Comparison of ENCODE assay signal across 12 cellular contexts in the genomic region with DNA sequence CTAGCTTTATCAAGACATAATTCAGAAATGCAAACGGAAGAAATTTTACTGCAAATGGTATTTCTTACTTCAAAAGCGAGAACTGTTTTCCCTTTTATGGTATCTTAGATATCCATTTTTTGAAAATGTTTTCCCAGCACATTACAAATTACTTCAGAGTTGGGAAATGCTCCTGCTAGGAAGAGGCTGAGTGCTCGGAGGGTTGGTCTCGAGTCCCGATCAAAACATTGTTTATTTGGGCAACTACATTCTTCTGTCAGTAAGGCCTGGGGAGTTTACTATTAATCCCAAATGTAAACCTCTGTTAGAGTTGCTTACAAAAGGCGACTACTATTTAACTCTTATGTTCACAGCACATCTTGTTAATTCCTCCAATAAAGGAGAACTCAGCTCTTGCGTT.
DNase-seq lines count a peak whose midpoint lies in the region; ATAC-seq and TF ChIP-seq lines count a peak whose summit lies in the region.
"Had no signal": no experiment of that assay in that cellular context is flagged by ENCODE, and none has a peak within 500 bp of the region (broad histone marks: within the 10 kb centered on the region; RNA-seq: fewer than 3 reads in every experiment).

No MANE protein-coding gene starts in this region.

- H3K36me3 Mint-ChIP-seq in natural killer cell (no peaks in the 10 kb centered on the region), mesothelial cell of epicardium (no peaks in the 10 kb centered on the region)

- DNase-seq in HCEC 1CT: peak; percentile 45
- no peak for DNase-seq in colonic mucosa
- DNase-seq in natural killer cell: no peak
- no peak for DNase-seq in DMS153 (lab: John Stamatoyannopoulos, UW)
- no peak for DNase-seq in mesothelial cell of epicardium (ENCODE audit: low spot score in 2 of 2, unreplicated experiment in 2 of 2)
- DNase-seq in occipital lobe (lab: John Stamatoyannopoulos, UW): no peak
- DNase-seq: effector memory CD8-positive, alpha-beta T cell had no signal

- H3K79me2 ChIP-seq in ACC112 (ENCODE audit: control insufficient read depth, insufficient read depth, low read length, unreplicated experiment): no peaks in the 10 kb centered on the region

- peak overlapping the region; percentile 16 for H3K27ac ChIP-seq in ACC112 (ENCODE audit: low read depth, low read length)
- peak overlapping the region; percentile 40 for H3K27ac ChIP-seq in colonic mucosa
- H3K27ac ChIP-seq: BLaER1, VCaP had no signal

- no peak for TF ChIP-seq CTCF in colonic mucosa (IDR thresholded peaks at IDR 0.05)
- no peak for TF ChIP-seq CTCF in natural killer cell (IDR thresholded peaks at IDR 0.05)
- no peak for TF ChIP-seq CTCF in mesothelial cell of epicardium (IDR thresholded peaks at IDR 0.05; ENCODE audit: unreplicated experiment)

- peak overlapping the region in 1 of 2 donors; percentile 72 for H3K27ac Mint-ChIP-seq in natural killer cell
- H3K27ac Mint-ChIP-seq in mesothelial cell of epicardium: no peak overlapping the region

- H3K36me3 ChIP-seq in ACC112 (ENCODE audit: insufficient read depth, low read length) (no peaks in the 10 kb centered on the region), colonic mucosa (no peaks in the 10 kb centered on the region)
- H3K36me3 ChIP-seq: BLaER1, heart right ventricle had no signal

- H3K9me3 Mint-ChIP-seq in natural killer cell (no peaks in the 10 kb centered on the region), mesothelial cell of epicardium (no peaks in the 10 kb centered on the region)
- H3K9me3 Mint-ChIP-seq: effector memory CD8-positive, alpha-beta T cell had no signal

- H3K27me3 ChIP-seq in ACC112 (ENCODE audit: insufficient read depth, low read length): no peaks in the 10 kb centered on the region
- no peaks in the 10 kb centered on the region for H3K27me3 ChIP-seq in colonic mucosa
- H3K27me3 ChIP-seq: heart right ventricle had no signal

- no peaks in the 10 kb centered on the region for H3K9me3 ChIP-seq in colonic mucosa
- H3K9me3 ChIP-seq: BLaER1, heart right ventricle had no signal

- H2AFZ ChIP-seq in ACC112 (ENCODE audit: low read length, unreplicated experiment): peak overlapping the region; percentile 68

- ATAC-seq in natural killer cell (no peak), GM21528 (IDR thresholded peaks at IDR 0.05; ENCODE audit: low FRiP score, unreplicated experiment) (no peak)
- ATAC-seq: effector memory CD8-positive, alpha-beta T cell had no signal

- peaks cover 26 to 33% of the 10 kb centered on the region in 2 donors for H3K4me1 Mint-ChIP-seq in natural killer cell
- peaks cover 22% of the 10 kb centered on the region for H3K4me1 Mint-ChIP-seq in mesothelial cell of epicardium

- H3K4me3 Mint-ChIP-seq in natural killer cell: peak overlapping the region; percentile 86
- no peak overlapping the region for H3K4me3 Mint-ChIP-seq in mesothelial cell of epicardium

- H3K4me3 ChIP-seq in ACC112 (ENCODE audit: low read depth, low read length): no peak overlapping the region
- H3K4me3 ChIP-seq in colonic mucosa: no peak overlapping the region

- no peak overlapping the region for H3K9ac ChIP-seq in colonic mucosa (ENCODE audit: low read depth in 2 of 2, low read length in 2 of 2)

- H3K27me3 Mint-ChIP-seq in natural killer cell (ENCODE audit: low read depth in 2 of 2) (peaks cover 2 to 4% of the 10 kb centered on the region in 2 donors), mesothelial cell of epicardium (ENCODE audit: low read depth) (no peaks in the 10 kb centered on the region)
- H3K27me3 Mint-ChIP-seq: effector memory CD8-positive, alpha-beta T cell had no signal

- intact Hi-C loops in colonic mucosa (cut with DNase I) (loop anchor here (2.0 to 10.0 kb wide), 2 partner anchors 287 to 379 kb away; a partner anchor contains a TSS), natural killer cell (cut with micrococcal nuclease) (loop anchor here (1.0 to 5.0 kb wide), 2 partner anchors 64 to 382 kb away; no protein-coding TSS in a partner anchor)

- peaks cover 8% of the 10 kb centered on the region for H3K4me1 ChIP-seq in ACC112 (ENCODE audit: control insufficient read depth, insufficient read depth, low read length, unreplicated experiment)
- no peaks in the 10 kb centered on the region for H3K4me1 ChIP-seq in colonic mucosa
